In the genomic region with DNA sequence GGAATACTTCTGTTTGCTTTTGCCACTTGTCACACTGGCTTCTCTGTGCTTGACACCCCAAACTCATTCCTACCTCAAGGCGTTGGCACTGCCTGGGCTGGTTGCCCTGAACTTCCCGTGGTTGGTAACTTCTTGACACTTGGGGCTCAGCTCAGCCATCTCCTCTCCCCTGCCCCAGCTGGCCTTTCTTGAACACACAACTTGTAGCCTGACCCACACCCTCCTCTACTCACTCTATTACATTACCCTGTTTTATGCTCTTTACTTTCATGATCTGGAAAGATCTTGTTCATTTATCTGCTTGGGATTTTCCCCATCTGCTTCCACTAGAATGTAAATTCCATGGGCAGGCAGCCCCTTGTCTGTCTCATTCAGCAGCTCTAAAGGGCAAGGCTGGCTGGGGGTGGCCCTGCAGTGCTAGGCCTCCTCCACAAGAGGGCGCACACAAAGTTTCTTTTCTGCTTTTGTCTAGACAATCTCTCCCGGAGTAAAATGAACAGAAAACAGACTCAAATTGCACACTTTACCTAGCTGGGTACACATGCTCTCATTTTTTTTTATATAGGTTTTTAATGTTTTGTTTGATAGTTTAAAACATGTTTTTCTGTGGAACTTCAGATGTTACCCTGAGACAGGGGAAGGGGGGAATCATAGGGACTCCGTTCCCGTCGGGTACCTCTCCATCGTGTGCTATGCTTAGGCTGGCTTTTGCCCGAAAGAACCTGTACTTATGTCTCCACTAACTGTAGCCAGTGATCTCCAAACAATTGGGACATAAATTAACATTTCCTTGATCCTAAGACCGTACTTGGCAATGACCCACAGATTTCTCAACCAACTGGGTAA, we compare ENCODE assay signal across 9 cellular contexts. TPM values are rescaled to one million over a fixed set of nuclear protein-coding genes. Genes with fewer than 3 reads are reported as not detected.
DNase-seq lines count a peak whose midpoint lies in the region; ATAC-seq and TF ChIP-seq lines count a peak whose summit lies in the region.
"Had no signal": no experiment of that assay in that cellular context is flagged by ENCODE, and none has a peak within 500 bp of the region (broad histone marks: within the 10 kb centered on the region; RNA-seq: fewer than 3 reads in every experiment).

No MANE protein-coding gene starts in this region.

- in situ Hi-C loops in KBM-7 (cut with MboI; ENCODE audit: low pct_unique_long_range_greater_than_20kb, low sequenced_read_pairs) (loop anchor here (25.0 kb wide), 1 partner anchor 460 kb away; no protein-coding TSS in a partner anchor), SK-MEL-5 (cut with HindIII; ENCODE audit: low pct_unique_long_range_greater_than_20kb, low sequenced_read_pairs) (no loop called here)

- peak; percentile 73 for DNase-seq in KBM-7
- DNase-seq in SK-MEL-5 (ENCODE audit: low read depth, low spot score) = peak; percentile 59
- peak; percentile 55 for DNase-seq in activated naive CD4-positive, alpha-beta T cell treated with anti-CD3 and anti-CD28 coated beads, Interleukin-2, amount 50 U/mL, for 16 hours
- peak in 2 of 5 donors; percentile 34 to 38 for DNase-seq in heart left ventricle
- no peak for DNase-seq in retinal pigment epithelial cell (ENCODE audit: low read depth)

- TF ChIP-seq CTCF in C4-2B (conservative IDR thresholded peaks at IDR 0.05) = peak; percentile 98
- peak; percentile 88 to 99 (median 94) for TF ChIP-seq CTCF in heart left ventricle (IDR thresholded peaks at IDR 0.05)
- peak; percentile 98 for TF ChIP-seq CTCF in retinal pigment epithelial cell (conservative IDR thresholded peaks at IDR 0.05; ENCODE audit: low read depth, low read length)

- ATAC-seq in GM19043 (IDR thresholded peaks at IDR 0.05; ENCODE audit: low read depth, unreplicated experiment) (peak; percentile 62), heart left ventricle (peak; percentile 54 to 73 (median 66)), HG03108 (IDR thresholded peaks at IDR 0.05; ENCODE audit: unreplicated experiment) (no peak)

- 47 to 55% (median 52%) methylated on average over 10 of the region's 10 CpGs for WGBS in heart left ventricle, 4 donors

- no peaks in the 10 kb centered on the region for H3K27me3 ChIP-seq in heart left ventricle

- peak overlapping the region in 1 of 12 donors; percentile 10 for H3K4me3 ChIP-seq in heart left ventricle
- H3K4me3 ChIP-seq in retinal pigment epithelial cell (ENCODE audit: low read length) = no peak overlapping the region

- no peak overlapping the region for H3K27ac ChIP-seq in C4-2B
- no peak overlapping the region for H3K27ac ChIP-seq in heart left ventricle

- TF ChIP-seq POLR2A in heart left ventricle (IDR thresholded peaks at IDR 0.05) = no peak

- H3K9me3 ChIP-seq in heart left ventricle = no peaks in the 10 kb centered on the region

- H3K4me1 ChIP-seq in heart left ventricle = peaks cover 0 to 3% (median 0%) of the 10 kb centered on the region in 12 donors

- H3K36me3 ChIP-seq in heart left ventricle = no peaks in the 10 kb centered on the region

- intact Hi-C loops in heart left ventricle (cut with DNase I) = loop anchor here in 9 of 10 donors (2.0 to 10.0 kb wide), 11 partner anchors 34 to 475 kb away; partner anchors contain the start of gene E2F8 (in 2 of the 9)

RNA-seq across cellular contexts. Expression of gene MRGPRX2, which starts 16.4 kb away (rescaled TPM):
- not detected in 2 replicates for total RNA-seq in SK-MEL-5 (2014; rRNA removed; shearing (Covaris generic))
- not detected in 2 replicates for polyA plus RNA-seq in SK-MEL-5 (2015; cell fraction: cytosol; rRNA removed)
- not detected in 2 replicates for polyA plus RNA-seq in SK-MEL-5 (2015; cell fraction: nucleus; rRNA removed)
- total RNA-seq in heart left ventricle = under 1 TPM in 1 of 9 donors, not detected in 8; 0.13 TPM
- polyA plus RNA-seq in heart left ventricle = not detected
- polyA plus RNA-seq: IgD-negative memory B cell had no signal

RNA-seq across cellular contexts. Expression of gene ZDHHC13, which starts 40.0 kb away (rescaled TPM):
- 15.0 and 18.0 TPM in 2 replicates for total RNA-seq in SK-MEL-5 (2014; rRNA removed; shearing (Covaris generic))
- 10.5 and 13.0 TPM in 2 replicates for polyA plus RNA-seq in SK-MEL-5 (2015; cell fraction: cytosol; rRNA removed)
- polyA plus RNA-seq in SK-MEL-5 (2015; cell fraction: nucleus; rRNA removed) = 18.4 and 24.1 TPM in 2 replicates
- total RNA-seq in heart left ventricle = 10 to 100 TPM in 3 of 9 donors, 1 to 10 TPM in 6; 6.0 to 12.7 (median 8.9) TPM
- 10 to 100 TPM in 1 of 2 donors, 1 to 10 TPM in 1; 4.0 to 13.0 TPM for polyA plus RNA-seq in heart left ventricle
